Comparison of ENCODE assay signal across 8 cellular contexts in genomic region chr3:131341761-131342160, GRCh38.
"Had no signal": no experiment of that assay in that cellular context is flagged by ENCODE, and none has a peak within 500 bp of the region (broad histone marks: within the 10 kb centered on the region; RNA-seq: fewer than 3 reads in every experiment).

No MANE protein-coding gene starts in this region.

- H3K4me3 Mint-ChIP-seq: IgD-negative memory B cell had no signal

- H3K36me3 Mint-ChIP-seq: IgD-negative memory B cell had no signal

- FAIRE-seq: HepG2, HTR-8/SVneo had no signal

- H3K27ac ChIP-seq: HL-60, KMS-11 had no signal

- DNase-seq: IMR-90, KBM-7, KG1 had no signal

- H3K27ac Mint-ChIP-seq: IgD-negative memory B cell had no signal

- H3K27me3 Mint-ChIP-seq: IgD-negative memory B cell had no signal

- ATAC-seq: HepG2 had no signal

- H3K9ac ChIP-seq: KMS-11 had no signal

- H3K4me2 ChIP-seq: KMS-11 had no signal
